ENCODE assay signal across 9 cellular contexts in the genomic region with DNA sequence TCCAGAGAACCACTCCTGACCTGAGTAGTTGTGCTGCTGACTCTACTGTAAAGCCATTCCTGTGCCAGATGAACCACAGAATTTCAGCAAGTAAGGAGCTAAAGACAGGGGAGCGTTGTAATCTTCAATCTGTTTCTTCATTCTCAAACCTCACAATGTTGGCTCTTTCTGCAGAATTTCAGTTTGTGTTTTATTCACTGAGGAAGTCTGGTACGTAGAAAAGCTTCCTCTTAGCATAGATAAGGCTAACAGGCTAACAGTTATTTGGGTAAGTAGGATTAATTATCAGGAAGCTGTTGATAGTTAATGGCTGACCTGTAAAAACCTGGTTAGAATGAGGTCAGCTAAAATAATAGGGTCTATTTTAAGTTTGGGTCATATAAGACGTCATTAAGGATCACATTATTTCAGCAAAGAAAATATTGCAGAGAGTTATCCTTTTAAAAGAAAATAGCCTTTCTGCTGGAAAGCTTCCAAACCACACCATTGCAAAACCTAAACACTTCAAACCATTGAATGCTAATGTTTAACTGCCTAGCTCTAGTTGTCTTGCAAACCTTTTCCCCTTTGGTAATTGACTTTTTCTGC. TPM values are rescaled to one million over a fixed set of nuclear protein-coding genes. Genes with fewer than 3 reads are reported as not detected.
DNase-seq lines count a peak whose midpoint lies in the region; ATAC-seq and TF ChIP-seq lines count a peak whose summit lies in the region.
"Had no signal": no experiment of that assay in that cellular context is flagged by ENCODE, and none has a peak within 500 bp of the region (broad histone marks: within the 10 kb centered on the region; RNA-seq: fewer than 3 reads in every experiment).

No MANE protein-coding gene starts in this region.

- 7 to 16% methylated on average over 3 of the region's 3 CpGs for WGBS in GM23248 (ENCODE audit: low coverage in 1 of 2, low lambda C conversion rate in 2 of 2, missing lambda C conversion rate in 2 of 2), 2 experiments

- H3K9me3 ChIP-seq in GM23248 (ENCODE audit: low read depth): no peaks in the 10 kb centered on the region
- H3K9me3 ChIP-seq in thoracic aorta: no peaks in the 10 kb centered on the region

- H3K9me2 ChIP-seq in GM23248 (ENCODE audit: insufficient read depth): no peaks in the 10 kb centered on the region

- H3K27me3 ChIP-seq in GM23248 (replicated peaks; ENCODE audit: insufficient read depth) (no peaks in the 10 kb centered on the region), thoracic aorta (replicated peaks; ENCODE audit: insufficient read depth) (no peaks in the 10 kb centered on the region)
- H3K27me3 ChIP-seq: cardiac muscle cell had no signal

- H3K79me2 ChIP-seq in GM23248 (ENCODE audit: insufficient read depth): no peaks in the 10 kb centered on the region

- TF ChIP-seq CTCF in fibroblast of mammary gland (conservative IDR thresholded peaks at IDR 0.05; ENCODE audit: control insufficient read depth, insufficient read depth, low read depth, low read length) (no peak), thoracic aorta (IDR thresholded peaks at IDR 0.05) (no peak)

- H3K4me3 ChIP-seq in GM23248 (peak overlapping the region; percentile 42), fibroblast of mammary gland (ENCODE audit: control insufficient read depth, low read depth, low read length) (no peak overlapping the region), thoracic aorta (no peak overlapping the region)
- H3K4me3 ChIP-seq: cardiac muscle cell had no signal

- H2AFZ ChIP-seq in GM23248: peak overlapping the region; percentile 6

- peak overlapping the region; percentile 40 for H3K9ac ChIP-seq in GM23248

- H3F3A ChIP-seq in GM23248 (ENCODE audit: insufficient read depth): peaks cover 38% of the 10 kb centered on the region

- H3K27ac ChIP-seq in GM23248 (peak overlapping the region; percentile 81), thoracic aorta (no peak overlapping the region)
- H3K27ac ChIP-seq: cardiac muscle cell had no signal

- peaks cover 58% of the 10 kb centered on the region for H3K4me1 ChIP-seq in GM23248 (ENCODE audit: insufficient read depth)
- peaks cover 5 to 17% of the 10 kb centered on the region in 2 donors for H3K4me1 ChIP-seq in thoracic aorta (ENCODE audit: control insufficient read depth in 1 of 2, low read depth in 2 of 2)

- DNase-seq in AG20443 (ENCODE audit: low spot score) (peak; percentile 27), GM23248 (peak; percentile 79), NCI-H226 (peak; percentile 83), fibroblast of mammary gland (ENCODE audit: low read depth) (peak; percentile 97), thoracic aorta (ENCODE audit: low spot score) (no peak), NCI-H2107 treated with DMSO at 0.1 percent for 48 hours (lab: John Stamatoyannopoulos, UW; ENCODE audit: unreplicated experiment) (no peak), COLO668 (lab: John Stamatoyannopoulos, UW; ENCODE audit: unreplicated experiment) (no peak)
- no peak for DNase-seq in stimulated activated CD4-positive, alpha-beta T cell treated with anti-CD3 and anti-CD28 coated beads, Interleukin-15, amount 100 ng/mL, for 24 hours

- in situ Hi-C loops in GM23248 (cut with MboI): loop anchor here (10.0 to 25.0 kb wide), 2 partner anchors 246 to 408 kb away; no protein-coding TSS in a partner anchor

- H3K4me2 ChIP-seq in GM23248 (ENCODE audit: unreplicated experiment): peak overlapping the region; percentile 61

- no peaks in the 10 kb centered on the region for H4K20me1 ChIP-seq in GM23248 (ENCODE audit: insufficient read depth)

- ATAC-seq in thoracic aorta (ENCODE audit: insufficient number of reproducible peaks, low FRiP score, low read depth): peak; percentile 54

- H3K36me3 ChIP-seq in GM23248 (ENCODE audit: low read depth): no peaks in the 10 kb centered on the region
- H3K36me3 ChIP-seq in thoracic aorta: no peaks in the 10 kb centered on the region
- H3K36me3 ChIP-seq: cardiac muscle cell had no signal

RNA-seq across cellular contexts. Expression of a gene that starts 14.1 kb away (rescaled TPM):
- 48.6 and 50.5 TPM in 2 replicates for total RNA-seq in GM23248 (2014; rRNA removed; shearing (Covaris generic))
- polyA plus RNA-seq in GM23248 (2016; fragmentation: Nextera tagmentation; extraction: Ambion mirVana): 39.2 and 46.5 TPM in 2 replicates
- 10 to 100 TPM; 40.5 to 53.2 TPM for total RNA-seq in thoracic aorta

Comparison
In these comparisons a context has a peak if more than half of its experiments do, and no peak if none do; other contexts are left out.
1. DNase-seq: peak in AG20443 (single experiment), GM23248 (single experiment), NCI-H226 (single experiment) and fibroblast of mammary gland (single experiment); none in thoracic aorta (single experiment), stimulated activated CD4-positive, alpha-beta T cell treated with anti-CD3 and anti-CD28 coated beads, Interleukin-15, amount 100 ng/mL, for 24 hours (single experiment), NCI-H2107 treated with DMSO at 0.1 percent for 48 hours (single experiment) and COLO668 (single experiment).